Comparison of ENCODE assay signal across 9 cellular contexts in the genomic region with DNA sequence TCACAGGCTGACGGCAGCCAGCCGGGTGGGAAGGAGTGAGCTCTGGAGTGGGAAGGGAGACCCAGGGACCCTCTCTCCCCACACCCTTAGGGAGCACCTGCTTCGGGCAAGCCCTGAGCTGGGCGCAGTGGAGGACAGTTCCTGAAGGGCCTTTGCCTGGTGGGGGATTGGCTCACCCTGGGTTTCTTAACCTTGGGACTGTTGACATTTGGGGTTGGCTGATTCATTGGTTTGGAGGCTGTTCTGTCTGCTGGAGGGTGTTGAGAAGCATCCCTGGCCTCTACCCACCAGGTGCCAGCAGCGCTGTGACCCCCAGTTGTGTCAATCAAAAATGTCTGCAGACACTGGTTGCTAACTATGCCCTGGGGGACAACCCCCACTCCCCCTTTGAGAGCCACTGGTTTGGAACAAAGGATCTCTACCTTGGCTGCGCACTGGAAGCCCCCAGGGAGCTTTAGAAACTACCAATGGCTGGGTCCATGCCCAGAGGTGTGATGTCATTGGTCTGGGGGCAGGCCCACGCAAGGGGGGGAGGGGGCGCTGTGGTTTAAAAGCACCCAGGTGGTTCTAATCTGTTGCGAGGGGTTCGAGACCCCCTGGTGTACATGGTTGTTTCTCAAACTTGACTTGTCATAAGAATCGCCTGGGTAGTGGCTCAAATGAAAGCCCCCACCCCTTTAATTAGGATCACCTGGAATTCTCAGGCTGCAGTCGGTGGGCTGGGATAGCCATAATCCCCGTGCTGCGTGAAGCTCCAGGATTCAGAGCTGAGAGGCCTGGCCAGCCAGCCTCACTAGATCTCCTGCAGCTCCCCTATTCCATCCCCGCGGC.
DNase-seq lines count a peak whose midpoint lies in the region; ATAC-seq and TF ChIP-seq lines count a peak whose summit lies in the region.
"Had no signal": no experiment of that assay in that cellular context is flagged by ENCODE, and none has a peak within 500 bp of the region (broad histone marks: within the 10 kb centered on the region; RNA-seq: fewer than 3 reads in every experiment).

No MANE protein-coding gene starts in this region.

- H3K27me3 ChIP-seq in dorsolateral prefrontal cortex = peaks cover 0 to 21% (median 0%) of the 10 kb centered on the region in 45 donors

- no peaks in the 10 kb centered on the region for H3K9me3 Mint-ChIP-seq in progenitor cell of endocrine pancreas (ENCODE audit: low read depth)

- intact Hi-C loops in dorsolateral prefrontal cortex (cut with DNase I) = no loop called here

- H3K27ac ChIP-seq in dorsolateral prefrontal cortex = peak overlapping the region in 26 of 59 donors; percentile 1 to 78 (median 50)
- H3K27ac ChIP-seq: neutrophil had no signal

- peak overlapping the region; percentile 21 for H3K4me3 Mint-ChIP-seq in progenitor cell of endocrine pancreas (ENCODE audit: low read depth)

- H3K27ac Mint-ChIP-seq in progenitor cell of endocrine pancreas = peak overlapping the region; percentile 1

- H3K4me3 ChIP-seq in dorsolateral prefrontal cortex = peak overlapping the region in 32 of 59 donors; percentile 29 to 66 (median 50)

- H3K27me3 Mint-ChIP-seq in progenitor cell of endocrine pancreas = peaks cover 26% of the 10 kb centered on the region

- H3K4me1 Mint-ChIP-seq in progenitor cell of endocrine pancreas (ENCODE audit: low read depth) = peaks cover 33% of the 10 kb centered on the region

- TF ChIP-seq CTCF in dorsolateral prefrontal cortex (IDR thresholded peaks at IDR 0.05 in 54 of 56, conservative IDR thresholded peaks at IDR 0.05 in 2 of 56; ENCODE audit: low read depth in 1 of 56, partially characterized antibody in 56 of 56) (no peak), progenitor cell of endocrine pancreas (IDR thresholded peaks at IDR 0.05; ENCODE audit: unreplicated experiment) (no peak)

- no peak for ATAC-seq in GM18873 (IDR thresholded peaks at IDR 0.05; ENCODE audit: low FRiP score, unreplicated experiment)
- ATAC-seq in GM21737 (IDR thresholded peaks at IDR 0.05; ENCODE audit: unreplicated experiment) = no peak
- ATAC-seq in HG02763 (IDR thresholded peaks at IDR 0.05; ENCODE audit: unreplicated experiment) = no peak
- ATAC-seq in GM21526 (IDR thresholded peaks at IDR 0.05; ENCODE audit: low FRiP score, unreplicated experiment) = no peak

- DNase-seq in ELF-1 (ENCODE audit: low read depth, low spot score) = peak; percentile 50
- peak; percentile 51 for DNase-seq in NCI-H2081 treated with DMSO at 0.1 percent for 48 hours (lab: John Stamatoyannopoulos, UW)
- no peak for DNase-seq in dorsolateral prefrontal cortex
- DNase-seq in progenitor cell of endocrine pancreas (ENCODE audit: low spot score, unreplicated experiment) = no peak

- no peaks in the 10 kb centered on the region for H3K36me3 Mint-ChIP-seq in progenitor cell of endocrine pancreas (ENCODE audit: insufficient read depth)

Comparison
In these comparisons a context has a peak if more than half of its experiments do, and no peak if none do; other contexts are left out.
1. DNase-seq: peak in ELF-1 (single experiment) and NCI-H2081 treated with DMSO at 0.1 percent for 48 hours (single experiment); none in dorsolateral prefrontal cortex (0 of 10) and progenitor cell of endocrine pancreas (single experiment).